ENCODE assay signal across 1 cellular context in genomic region chr1:243528459-243529120, GRCh38.
TF ChIP-seq lines count a peak whose summit lies in the region.

No MANE protein-coding gene starts in this region.

TF ChIP-seq in GM12878, 131 proteins besides CTCF, POLR2A, EP300 and RAD21 (continued from another document):
- TF ChIP-seq E4F1 (IDR thresholded peaks at IDR 0.05; ENCODE audit: borderline replicate concordance, partially characterized antibody), result no peak
- no peak for TF ChIP-seq FOXM1 (IDR thresholded peaks at IDR 0.05; ENCODE audit: low read depth, low read length)
- no peak for TF ChIP-seq ASH2L (IDR thresholded peaks at IDR 0.05; ENCODE audit: borderline replicate concordance, low read depth)
- TF ChIP-seq DPF2 (IDR thresholded peaks at IDR 0.05), result no peak
- TF ChIP-seq SIX5 (IDR thresholded peaks at IDR 0.05; ENCODE audit: low read depth, low read length, severe bottlenecking), result no peak
